Comparison of ENCODE assay signal across 8 cellular contexts in genomic region chr4:110515676-110516075, GRCh38. TPM values are rescaled to one million over a fixed set of nuclear protein-coding genes. Genes with fewer than 3 reads are reported as not detected.
DNase-seq lines count a peak whose midpoint lies in the region; ATAC-seq and TF ChIP-seq lines count a peak whose summit lies in the region.

No MANE protein-coding gene starts in this region.

- peak; percentile 8 for ATAC-seq in HG02571 (IDR thresholded peaks at IDR 0.05; ENCODE audit: unreplicated experiment)
- ATAC-seq in activated CD8-positive, alpha-beta T cell treated with anti-CD3 and anti-CD28 coated beads for 36 hours, result peak; percentile 38
- ATAC-seq in GM18505 (IDR thresholded peaks at IDR 0.05; ENCODE audit: unreplicated experiment), result no peak

- no peaks in the 10 kb centered on the region for H3K27me3 ChIP-seq in prostate gland (replicated peaks; ENCODE audit: insufficient read depth)

- H3K4me3 ChIP-seq in prostate gland, result peak overlapping the region in 1 of 2 donors; percentile 34

- no peaks in the 10 kb centered on the region for H3K9me3 ChIP-seq in prostate gland

- no peaks in the 10 kb centered on the region for H3K9me3 Mint-ChIP-seq in activated CD8-positive, alpha-beta T cell treated with anti-CD3 and anti-CD28 coated beads for 36 hours

- H3K36me3 ChIP-seq in prostate gland, result no peaks in the 10 kb centered on the region

- no peak for TF ChIP-seq POLR2A in prostate gland (IDR thresholded peaks at IDR 0.05)
- no peak for TF ChIP-seq POLR2A in GM18505 (IDR thresholded peaks at IDR 0.05; ENCODE audit: borderline replicate concordance, extremely low read depth, insufficient read depth, insufficient read length)

- peak overlapping the region in 1 of 2 donors; percentile 44 for H3K27ac ChIP-seq in prostate gland

- no peaks in the 10 kb centered on the region for H3K36me3 Mint-ChIP-seq in activated CD8-positive, alpha-beta T cell treated with anti-CD3 and anti-CD28 coated beads for 36 hours (ENCODE audit: low read depth)

- 67% methylated on average over 5 of the region's 5 CpGs for WGBS in prostate gland

- POLR2A ChIA-PET in activated CD8-positive, alpha-beta T cell treated with anti-CD3 and anti-CD28 coated beads for 36 hours (lab: Charles Lee), result no interaction called here

- no peak for TF ChIP-seq CTCF in activated CD8-positive, alpha-beta T cell treated with anti-CD3 and anti-CD28 coated beads for 36 hours (IDR thresholded peaks at IDR 0.05)
- no peak for TF ChIP-seq CTCF in prostate gland (IDR thresholded peaks at IDR 0.05)

- H3K4me1 ChIP-seq in prostate gland (replicated peaks), result no peaks in the 10 kb centered on the region

- H3K27me3 Mint-ChIP-seq in activated CD8-positive, alpha-beta T cell treated with anti-CD3 and anti-CD28 coated beads for 36 hours, result peaks cover 6% of the 10 kb centered on the region

- peak overlapping the region; percentile 83 for H3K4me3 Mint-ChIP-seq in activated CD8-positive, alpha-beta T cell treated with anti-CD3 and anti-CD28 coated beads for 36 hours

- no peak overlapping the region for H3K27ac Mint-ChIP-seq in activated CD8-positive, alpha-beta T cell treated with anti-CD3 and anti-CD28 coated beads for 36 hours

- CTCF ChIA-PET in activated CD8-positive, alpha-beta T cell treated with anti-CD3 and anti-CD28 coated beads for 36 hours (lab: Charles Lee), result interaction anchor here (0.7 to 9.9 kb wide), 13 partner anchors 10 to 518 kb away, joined by 3 to 194 read pairs (median 6); no protein-coding TSS in a partner anchor

- peaks cover 16% of the 10 kb centered on the region for H3K4me1 Mint-ChIP-seq in activated CD8-positive, alpha-beta T cell treated with anti-CD3 and anti-CD28 coated beads for 36 hours (ENCODE audit: low read depth)

- DNase-seq in COLO829 (ENCODE audit: low spot score) (peak; percentile 24), lung microvascular endothelial cell (ENCODE audit: low read depth in 2 of 2) (peak; percentile 26 to 72), NCI-H524 treated with DMSO at 0.1 percent for 48 hours (lab: John Stamatoyannopoulos, UW) (no peak), NCI-H748 (lab: John Stamatoyannopoulos, UW; ENCODE audit: unreplicated experiment) (no peak), prostate gland (ENCODE audit: low spot score) (no peak)
- no peak for DNase-seq in activated CD8-positive, alpha-beta T cell treated with anti-CD3 and anti-CD28 coated beads for 36 hours

- intact Hi-C loops in activated CD8-positive, alpha-beta T cell treated with anti-CD3 and anti-CD28 coated beads for 36 hours (cut with micrococcal nuclease), result loop anchor here (2.0 to 5.0 kb wide), 2 partner anchors 198 to 517 kb away; no protein-coding TSS in a partner anchor
- intact Hi-C loops in prostate gland (cut with DNase I), result loop anchor here (2.0 kb wide), 1 partner anchor 517 kb away; no protein-coding TSS in a partner anchor

RNA-seq across cellular contexts. Expression of gene ENPEP, which starts 39.7 kb away (rescaled TPM):
- total RNA-seq in activated CD8-positive, alpha-beta T cell treated with anti-CD3 and anti-CD28 coated beads for 36 hours, result under 1 TPM in 1 of 2 experiments, not detected in 1; 0.05 TPM
- total RNA-seq in lung microvascular endothelial cell (under 0.01 TPM in 1 of 2 replicates, not detected in the other), prostate gland (1 to 10 TPM; 1.3 to 1.8 TPM)

Comparison
In these comparisons a context has a peak if more than half of its experiments do, and no peak if none do; other contexts are left out.
1. DNase-seq: peak in COLO829 (single experiment) and lung microvascular endothelial cell (2 of 2); none in activated CD8-positive, alpha-beta T cell treated with anti-CD3 and anti-CD28 coated beads for 36 hours (single experiment), NCI-H524 treated with DMSO at 0.1 percent for 48 hours (single experiment), NCI-H748 (single experiment) and prostate gland (single experiment).